ENCODE assay signal across 1 cellular context in genomic region chr7:107951896-107952295, GRCh38.
TF ChIP-seq lines count a peak whose summit lies in the region.

No MANE protein-coding gene starts in this region.

TF ChIP-seq in WTC11, 78 proteins besides CTCF, POLR2A, EP300 and RAD21 (continued from another document):
- TF ChIP-seq ZNF425 (CRISPR knock-in tag; conservative IDR thresholded peaks at IDR 0.05) = no peak
- TF ChIP-seq HMGA2 (CRISPR knock-in tag; IDR thresholded peaks at IDR 0.05) = no peak
- TF ChIP-seq ZNF317 (CRISPR knock-in tag; IDR thresholded peaks at IDR 0.05; ENCODE audit: borderline replicate concordance, low read depth) = no peak
- no peak for TF ChIP-seq HMGXB4 (CRISPR knock-in tag; IDR thresholded peaks at IDR 0.05)
- TF ChIP-seq TCF7 (CRISPR knock-in tag; IDR thresholded peaks at IDR 0.05; ENCODE audit: low read depth) = no peak
- no peak for TF ChIP-seq USF1 (CRISPR knock-in tag; IDR thresholded peaks at IDR 0.05)
